Comparison of ENCODE assay signal across 36 cellular contexts in genomic region chr1:114169509-114169908, GRCh38. TPM values are rescaled to one million over a fixed set of nuclear protein-coding genes. Genes with fewer than 3 reads are reported as not detected.
"Had no signal": no experiment of that assay in that cellular context is flagged by ENCODE, and none has a peak within 500 bp of the region (broad histone marks: within the 10 kb centered on the region; RNA-seq: fewer than 3 reads in every experiment).

No MANE protein-coding gene starts in this region.

- H3K9me3 Mint-ChIP-seq: activated naive CD4-positive, alpha-beta T cell treated with anti-CD3 and anti-CD28 coated beads for 36 hours; activated naive CD4-positive, alpha-beta T cell treated with anti-CD3 and anti-CD28 coated beads, Interleukin-2, amount 10 ng/mL, durations not matched to agents 7 days and 5 days; activated naive CD4-positive, alpha-beta T cell treated with anti-CD3 and anti-CD28 coated beads, Interleukin-2, amount 50 U/mL, for 24 hours; activated naive CD4-positive, alpha-beta T cell treated with anti-CD3 and anti-CD28 coated beads, Interleukin-2, amount 50 U/mL, for 72 hours; activated naive CD8-positive, alpha-beta T cell treated with anti-CD3 and anti-CD28 coated beads, Interleukin-2, amount 10 ng/mL, durations not matched to agents 7 days and 5 days; activated T-cell treated with anti-CD3 and anti-CD28 coated beads, Interleukin-2, amount 50 U/mL, for 24 hours; activated T-cell treated with anti-CD3 and anti-CD28 coated beads, Interleukin-2, amount 50 U/mL, for 4 hours; activated T-cell treated with anti-CD3 and anti-CD28 coated beads, Interleukin-2, amount 50 U/mL, for 72 hours; activated T-helper 1 cell treated with anti-CD3 and anti-CD28 coated beads, Interleukin-12 subunit alpha, Interleukin-12 subunit beta, Interleukin-2, Interleukin-4 antibody, amounts not matched to agents 30 ng/mL and 10 ng/mL and 1 ng/mL, durations not matched to agents 14 hours and 24 hours and 36 hours; activated T-helper 17 cell treated with anti-CD3 and anti-CD28 coated beads, Interleukin-2, amount 50 U/mL, for 72 hours; activated T-helper 2 cell treated with anti-CD3 and anti-CD28 coated beads, Interferon-gamma antibody, Interleukin-2, Interleukin-4, amounts not matched to agents 10 μg/mL and 5 μg/mL and 100 μg/mL, durations not matched to agents 14 hours and 24 hours and 36 hours; brain; central memory CD8-positive, alpha-beta T cell had no signal

- ATAC-seq: activated naive CD4-positive, alpha-beta T cell treated with anti-CD3 and anti-CD28 coated beads, Interleukin-2, amount 50 U/mL, for 72 hours; activated T-cell treated with anti-CD3 and anti-CD28 coated beads, Interleukin-2, amount 50 U/mL, for 4 hours; activated T-cell treated with anti-CD3 and anti-CD28 coated beads, Interleukin-2, amount 50 U/mL, for 72 hours; activated T-helper 17 cell treated with anti-CD3 and anti-CD28 coated beads, Interleukin-2, amount 50 U/mL, for 72 hours; body of pancreas had no signal

- H3K4me3 Mint-ChIP-seq: activated naive CD4-positive, alpha-beta T cell treated with anti-CD3 and anti-CD28 coated beads for 36 hours; activated naive CD4-positive, alpha-beta T cell treated with anti-CD3 and anti-CD28 coated beads, Interleukin-2, amount 10 ng/mL, durations not matched to agents 7 days and 5 days; activated naive CD4-positive, alpha-beta T cell treated with anti-CD3 and anti-CD28 coated beads, Interleukin-2, amount 50 U/mL, for 24 hours; activated naive CD8-positive, alpha-beta T cell; activated naive CD8-positive, alpha-beta T cell treated with anti-CD3 and anti-CD28 coated beads, Interleukin-2, amount 10 ng/mL, durations not matched to agents 7 days and 5 days; activated T-cell treated with anti-CD3 and anti-CD28 coated beads, Interleukin-2, amount 50 U/mL, for 24 hours; activated T-cell treated with anti-CD3 and anti-CD28 coated beads, Interleukin-2, amount 50 U/mL, for 4 hours; activated T-cell treated with anti-CD3 and anti-CD28 coated beads, Interleukin-2, amount 50 U/mL, for 72 hours; activated T-helper 1 cell treated with anti-CD3 and anti-CD28 coated beads, Interleukin-12 subunit alpha, Interleukin-12 subunit beta, Interleukin-2, Interleukin-4 antibody, amounts not matched to agents 30 ng/mL and 10 ng/mL and 1 ng/mL, durations not matched to agents 14 hours and 24 hours and 36 hours; activated T-helper 17 cell treated with anti-CD3 and anti-CD28 coated beads, Interleukin-2, amount 50 U/mL, for 72 hours; brain; central memory CD8-positive, alpha-beta T cell had no signal

- H3K36me3 Mint-ChIP-seq: activated naive CD4-positive, alpha-beta T cell treated with anti-CD3 and anti-CD28 coated beads, Interleukin-2, amount 10 ng/mL, durations not matched to agents 7 days and 5 days; activated naive CD4-positive, alpha-beta T cell treated with anti-CD3 and anti-CD28 coated beads, Interleukin-2, amount 50 U/mL, for 24 hours; activated naive CD4-positive, alpha-beta T cell treated with anti-CD3 and anti-CD28 coated beads, Interleukin-2, amount 50 U/mL, for 72 hours; activated naive CD8-positive, alpha-beta T cell; activated naive CD8-positive, alpha-beta T cell treated with anti-CD3 and anti-CD28 coated beads, Interleukin-2, amount 10 ng/mL, durations not matched to agents 7 days and 5 days; brain had no signal

- H3K4me1 Mint-ChIP-seq: activated naive CD4-positive, alpha-beta T cell treated with anti-CD3 and anti-CD28 coated beads, Interleukin-2, amount 10 ng/mL, durations not matched to agents 7 days and 5 days; activated naive CD4-positive, alpha-beta T cell treated with anti-CD3 and anti-CD28 coated beads, Interleukin-2, amount 50 U/mL, for 24 hours; activated naive CD8-positive, alpha-beta T cell treated with anti-CD3 and anti-CD28 coated beads, Interleukin-2, amount 10 ng/mL, durations not matched to agents 7 days and 5 days; activated T-helper 17 cell treated with anti-CD3 and anti-CD28 coated beads, Interleukin-2, amount 50 U/mL, for 72 hours; brain; central memory CD8-positive, alpha-beta T cell had no signal

- DNase-seq: activated effector memory CD4-positive, alpha-beta T cell treated with anti-CD3 and anti-CD28 coated beads, Interleukin-2, amount 50 U/mL, for 16 hours; activated effector memory CD4-positive, alpha-beta T cell treated with Interleukin-2 at 50 U/mL for 16 hours; activated gamma-delta T cell; activated gamma-delta T cell treated with Interleukin-2 at 50 U/mL for 16 hours; activated naive CD4-positive, alpha-beta T cell; activated naive CD4-positive, alpha-beta T cell treated with anti-CD3 and anti-CD28 coated beads for 36 hours; activated naive CD4-positive, alpha-beta T cell treated with anti-CD3 and anti-CD28 coated beads, Interleukin-2, amount 10 ng/mL, durations not matched to agents 7 days and 5 days; activated naive CD4-positive, alpha-beta T cell treated with anti-CD3 and anti-CD28 coated beads, Interleukin-2, amount 50 U/mL, for 16 hours; activated naive CD4-positive, alpha-beta T cell treated with Interleukin-2 at 50 U/mL for 16 hours; activated naive CD8-positive, alpha-beta T cell treated with anti-CD3 and anti-CD28 coated beads, Interleukin-2, amount 10 ng/mL, durations not matched to agents 7 days and 5 days; activated T-cell treated with anti-CD3 and anti-CD28 coated beads for 4 hours; activated T-cell treated with anti-CD3 and anti-CD28 coated beads, Interleukin-2, amount 50 U/mL, for 1 hour; activated T-cell treated with anti-CD3 and anti-CD28 coated beads, Interleukin-2, amount 50 U/mL, for 24 hours; activated T-cell treated with anti-CD3 and anti-CD28 coated beads, Interleukin-2, amount 50 U/mL, for 4 hours; activated T-cell treated with anti-CD3 and anti-CD28 coated beads, Interleukin-2, amount 50 U/mL, for 48 hours; activated T-cell treated with anti-CD3 and anti-CD28 coated beads, Interleukin-2, amount 50 U/mL, for 72 hours; adrenal gland; amniotic stem cell; amygdala; anterior cingulate cortex; aorta; body of pancreas; brain microvascular endothelial cell; central memory CD4-positive, alpha-beta T cell; cerebellar nuclear complex had no signal

- H3K27ac Mint-ChIP-seq: activated naive CD4-positive, alpha-beta T cell treated with anti-CD3 and anti-CD28 coated beads for 36 hours; activated naive CD4-positive, alpha-beta T cell treated with anti-CD3 and anti-CD28 coated beads, Interleukin-2, amount 10 ng/mL, durations not matched to agents 7 days and 5 days; activated naive CD4-positive, alpha-beta T cell treated with anti-CD3 and anti-CD28 coated beads, Interleukin-2, amount 50 U/mL, for 24 hours; activated naive CD4-positive, alpha-beta T cell treated with anti-CD3 and anti-CD28 coated beads, Interleukin-2, amount 50 U/mL, for 72 hours; activated naive CD8-positive, alpha-beta T cell; activated naive CD8-positive, alpha-beta T cell treated with anti-CD3 and anti-CD28 coated beads, Interleukin-2, amount 10 ng/mL, durations not matched to agents 7 days and 5 days; activated T-cell treated with anti-CD3 and anti-CD28 coated beads, Interleukin-2, amount 50 U/mL, for 24 hours; activated T-cell treated with anti-CD3 and anti-CD28 coated beads, Interleukin-2, amount 50 U/mL, for 72 hours; activated T-helper 1 cell treated with anti-CD3 and anti-CD28 coated beads, Interleukin-12 subunit alpha, Interleukin-12 subunit beta, Interleukin-2, Interleukin-4 antibody, amounts not matched to agents 30 ng/mL and 10 ng/mL and 1 ng/mL, durations not matched to agents 14 hours and 24 hours and 36 hours; activated T-helper 17 cell treated with anti-CD3 and anti-CD28 coated beads, Interleukin-2, amount 50 U/mL, for 72 hours; activated T-helper 2 cell treated with anti-CD3 and anti-CD28 coated beads, Interferon-gamma antibody, Interleukin-2, Interleukin-4, amounts not matched to agents 10 μg/mL and 5 μg/mL and 100 μg/mL, durations not matched to agents 14 hours and 24 hours and 36 hours; brain had no signal

- H3K27me3 Mint-ChIP-seq: activated naive CD4-positive, alpha-beta T cell treated with anti-CD3 and anti-CD28 coated beads, Interleukin-2, amount 50 U/mL, for 24 hours; activated naive CD8-positive, alpha-beta T cell; activated T-cell treated with anti-CD3 and anti-CD28 coated beads, Interleukin-2, amount 50 U/mL, for 24 hours; activated T-helper 17 cell treated with anti-CD3 and anti-CD28 coated beads, Interleukin-2, amount 50 U/mL, for 72 hours; central memory CD8-positive, alpha-beta T cell had no signal

RNA-seq across cellular contexts. Expression of gene SYT6, which starts 15.8 kb away (rescaled TPM):
- total RNA-seq: activated naive CD4-positive, alpha-beta T cell treated with anti-CD3 and anti-CD28 coated beads for 36 hours; activated naive CD8-positive, alpha-beta T cell treated with anti-CD3 and anti-CD28 coated beads, Interleukin-2, amount 10 ng/mL, durations not matched to agents 7 days and 5 days; activated T-cell treated with anti-CD3 and anti-CD28 coated beads, Interleukin-2, amount 50 U/mL, for 4 hours; activated T-cell treated with anti-CD3 and anti-CD28 coated beads, Interleukin-2, amount 50 U/mL, for 72 hours; activated T-helper 1 cell treated with anti-CD3 and anti-CD28 coated beads, Interleukin-12 subunit alpha, Interleukin-12 subunit beta, Interleukin-2, Interleukin-4 antibody, amounts not matched to agents 30 ng/mL and 10 ng/mL and 1 ng/mL, durations not matched to agents 14 hours and 24 hours and 36 hours; activated T-helper 17 cell treated with anti-CD3 and anti-CD28 coated beads, Interleukin-2, amount 50 U/mL, for 72 hours; activated T-helper 2 cell treated with anti-CD3 and anti-CD28 coated beads, Interferon-gamma antibody, Interleukin-2, Interleukin-4, amounts not matched to agents 10 μg/mL and 5 μg/mL and 100 μg/mL, durations not matched to agents 14 hours and 24 hours and 36 hours; ascending aorta; bronchial epithelial cell; chondrocyte had no signal
